18 cellular contexts compared by ENCODE assay signal in the genomic region with DNA sequence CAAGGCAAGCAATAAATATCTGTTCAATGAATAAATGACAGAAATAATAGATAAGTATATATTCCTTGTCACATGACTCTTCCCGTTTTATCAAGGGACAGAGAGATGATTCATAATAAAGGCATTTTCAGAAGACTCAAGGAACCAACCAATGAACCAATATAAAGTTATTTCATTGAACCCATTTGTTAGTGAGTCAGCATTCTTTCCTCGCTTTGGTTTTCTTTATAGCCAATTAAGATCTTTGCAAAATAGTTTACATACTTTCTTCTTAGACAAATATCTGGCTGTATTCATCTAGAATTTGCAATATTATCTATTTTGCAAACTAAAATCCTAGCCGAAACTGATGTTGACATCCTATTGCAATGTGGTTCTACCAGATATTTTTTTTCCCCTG.
DNase-seq lines count a peak whose midpoint lies in the region; ATAC-seq, FAIRE-seq and TF ChIP-seq lines count a peak whose summit lies in the region.
"Had no signal": no experiment of that assay in that cellular context is flagged by ENCODE, and none has a peak within 500 bp of the region (broad histone marks: within the 10 kb centered on the region; RNA-seq: fewer than 3 reads in every experiment).

No MANE protein-coding gene starts in this region.

- ATAC-seq in SK-N-SH treated with all-trans-retinoic acid at 6 μM for 48 hours (peak; percentile 77), GM21526 (IDR thresholded peaks at IDR 0.05; ENCODE audit: low FRiP score, unreplicated experiment) (no peak), HG03196 (IDR thresholded peaks at IDR 0.05; ENCODE audit: unreplicated experiment) (no peak)
- no peak for ATAC-seq in stimulated activated effector memory CD8-positive, alpha-beta T cell treated with anti-CD3 and anti-CD28 coated beads, Interleukin-12 subunit alpha, Interleukin-12 subunit beta, amount 100 ng/mL, for 72 hours
- ATAC-seq: activated T-helper 17 cell treated with anti-CD3 and anti-CD28 coated beads, Interleukin-2, amount 50 U/mL, for 72 hours; left colon; sciatic nerve had no signal

- H3K4me3 Mint-ChIP-seq in stimulated activated effector memory CD8-positive, alpha-beta T cell treated with anti-CD3 and anti-CD28 coated beads, Interleukin-12 subunit alpha, Interleukin-12 subunit beta, amount 100 ng/mL, for 72 hours: no peak overlapping the region
- H3K4me3 Mint-ChIP-seq: activated T-helper 17 cell treated with anti-CD3 and anti-CD28 coated beads, Interleukin-2, amount 50 U/mL, for 72 hours; CD4-positive, alpha-beta T cell had no signal

- H3K9me3 Mint-ChIP-seq in stimulated activated effector memory CD8-positive, alpha-beta T cell treated with anti-CD3 and anti-CD28 coated beads, Interleukin-12 subunit alpha, Interleukin-12 subunit beta, amount 100 ng/mL, for 72 hours: no peaks in the 10 kb centered on the region
- H3K9me3 Mint-ChIP-seq: activated T-helper 17 cell treated with anti-CD3 and anti-CD28 coated beads, Interleukin-2, amount 50 U/mL, for 72 hours; CD4-positive, alpha-beta T cell had no signal

- H3K4me1 Mint-ChIP-seq in stimulated activated effector memory CD8-positive, alpha-beta T cell treated with anti-CD3 and anti-CD28 coated beads, Interleukin-12 subunit alpha, Interleukin-12 subunit beta, amount 100 ng/mL, for 72 hours: no peaks in the 10 kb centered on the region
- H3K4me1 Mint-ChIP-seq: activated T-helper 17 cell treated with anti-CD3 and anti-CD28 coated beads, Interleukin-2, amount 50 U/mL, for 72 hours had no signal

- TF ChIP-seq CTCF in fibroblast of the aortic adventitia (IDR thresholded peaks at IDR 0.05; ENCODE audit: insufficient read depth, low read length): no peak

- H3K4me3 ChIP-seq in fibroblast of the aortic adventitia (ENCODE audit: low read depth, low read length): no peak overlapping the region
- H3K4me3 ChIP-seq: testis had no signal

- no peak overlapping the region for H3K27ac Mint-ChIP-seq in stimulated activated effector memory CD8-positive, alpha-beta T cell treated with anti-CD3 and anti-CD28 coated beads, Interleukin-12 subunit alpha, Interleukin-12 subunit beta, amount 100 ng/mL, for 72 hours
- H3K27ac Mint-ChIP-seq: activated T-helper 17 cell treated with anti-CD3 and anti-CD28 coated beads, Interleukin-2, amount 50 U/mL, for 72 hours; CD4-positive, alpha-beta T cell had no signal

- no peaks in the 10 kb centered on the region for H3K36me3 Mint-ChIP-seq in stimulated activated effector memory CD8-positive, alpha-beta T cell treated with anti-CD3 and anti-CD28 coated beads, Interleukin-12 subunit alpha, Interleukin-12 subunit beta, amount 100 ng/mL, for 72 hours

- no peak for FAIRE-seq in urothelium cell line (lab: Jason Lieb, UNC)
- FAIRE-seq: colon had no signal

- DNase-seq in GM04503 (ENCODE audit: low read depth): peak; percentile 93
- DNase-seq in fibroblast of the aortic adventitia (ENCODE audit: low read depth): peak; percentile 63
- DNase-seq in urothelium cell line (ENCODE audit: low spot score): peak; percentile 25
- DNase-seq in stimulated activated effector memory CD8-positive, alpha-beta T cell treated with anti-CD3 and anti-CD28 coated beads, Interleukin-12 subunit alpha, Interleukin-12 subunit beta, amount 100 ng/mL, for 72 hours (ENCODE audit: low spot score in 2 of 2): no peak
- DNase-seq: activated CD4-positive, CD25-positive, alpha-beta regulatory T cell; activated CD8-positive, alpha-beta memory T cell treated with anti-CD3 and anti-CD28 coated beads for 24 hours; CD4-positive, alpha-beta T cell; left colon; NCI-H187; SHP77 treated with DMSO at 0.1 percent for 48 hours; T-helper 2 cell; testis had no signal

TF ChIP-seq in SK-N-SH treated with all-trans-retinoic acid at 6 μM for 48 hours, 23 proteins besides CTCF, POLR2A, EP300 and RAD21:
- TF ChIP-seq ISL1 (CRISPR knock-in tag; IDR thresholded peaks at IDR 0.05) (peak; percentile 80), ZC3H10 (CRISPR knock-in tag; IDR thresholded peaks at IDR 0.05) (no peak)

Comparison
In these comparisons a context has a peak if more than half of its experiments do, and no peak if none do; other contexts are left out.
1. DNase-seq: peak in GM04503 (single experiment), fibroblast of the aortic adventitia (single experiment) and urothelium cell line (single experiment); none in stimulated activated effector memory CD8-positive, alpha-beta T cell treated with anti-CD3 and anti-CD28 coated beads, Interleukin-12 subunit alpha, Interleukin-12 subunit beta, amount 100 ng/mL, for 72 hours (0 of 2).